ENCODE assay signal across 14 cellular contexts in the genomic region with DNA sequence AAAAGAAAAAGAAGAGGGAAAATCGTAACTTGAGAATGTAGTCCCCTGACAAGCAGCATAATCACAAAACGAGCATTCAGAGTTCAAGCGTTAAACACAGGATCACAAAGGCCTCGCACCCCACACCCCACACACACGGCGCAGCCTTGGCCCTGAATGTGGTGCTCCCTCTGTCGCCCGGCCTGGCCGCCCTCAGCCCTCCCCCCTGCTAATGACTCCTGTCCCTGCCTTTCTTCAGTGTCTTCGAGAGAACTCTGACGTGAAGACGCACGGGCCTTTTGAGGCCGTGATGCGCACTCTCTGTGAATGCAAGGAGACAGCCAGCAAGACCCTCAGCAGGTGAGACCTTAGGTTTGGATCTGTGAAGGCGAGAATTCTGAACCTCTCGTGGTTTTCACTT.
"Had no signal": no experiment of that assay in that cellular context is flagged by ENCODE, and none has a peak within 500 bp of the region (broad histone marks: within the 10 kb centered on the region; RNA-seq: fewer than 3 reads in every experiment).

No MANE protein-coding gene starts in this region.

- H3K27ac ChIP-seq: breast epithelium, foreskin keratinocyte, pancreas, thyroid gland had no signal

- H3K27ac Mint-ChIP-seq: memory B cell had no signal

- H3K4me1 Mint-ChIP-seq: activated naive CD4-positive, alpha-beta T cell treated with anti-CD3 and anti-CD28 coated beads, Interleukin-2, amount 50 U/mL, for 24 hours; memory B cell; naive B cell had no signal

- H3K27me3 Mint-ChIP-seq: activated naive CD4-positive, alpha-beta T cell treated with anti-CD3 and anti-CD28 coated beads, Interleukin-2, amount 50 U/mL, for 24 hours; memory B cell; naive B cell had no signal

- ATAC-seq: foreskin keratinocyte, mucosa of descending colon, pancreas, sciatic nerve had no signal

- H3K9me3 Mint-ChIP-seq: activated naive CD4-positive, alpha-beta T cell treated with anti-CD3 and anti-CD28 coated beads, Interleukin-2, amount 50 U/mL, for 24 hours; memory B cell; naive B cell had no signal

- H3K4me3 Mint-ChIP-seq: activated naive CD4-positive, alpha-beta T cell treated with anti-CD3 and anti-CD28 coated beads, Interleukin-2, amount 50 U/mL, for 24 hours; memory B cell; naive B cell had no signal

- DNase-seq: activated CD4-positive, alpha-beta T cell treated with anti-CD3 and anti-CD28 coated beads, Interleukin-2, amount 50 U/mL, for 4 hours; foreskin keratinocyte; hypothalamus; islet precursor cell; mucosa of descending colon; naive B cell; stimulated activated naive CD4-positive, alpha-beta T cell; T-helper 2 cell; thyroid gland had no signal
